Comparison of ENCODE assay signal across 6 cellular contexts in the genomic region with DNA sequence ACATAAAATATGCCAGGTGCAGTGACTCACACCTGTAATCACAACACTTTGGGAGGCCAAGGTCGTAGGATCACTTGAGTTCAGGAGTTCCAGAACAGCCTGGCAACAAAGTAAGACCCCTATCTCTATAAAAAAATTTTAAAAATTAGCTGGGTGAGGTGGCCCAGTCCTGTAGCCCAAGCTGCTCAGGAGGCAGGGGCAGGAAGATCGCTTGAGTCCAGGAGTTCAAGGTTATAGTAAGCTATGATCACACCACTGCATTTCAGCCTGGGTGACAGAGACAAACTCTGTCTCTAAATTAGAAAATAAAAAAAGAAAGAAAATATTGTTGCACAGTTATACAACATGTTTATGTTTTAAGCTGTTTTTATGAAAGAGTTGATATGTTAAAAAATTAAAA.
"Had no signal": no experiment of that assay in that cellular context is flagged by ENCODE, and none has a peak within 500 bp of the region (broad histone marks: within the 10 kb centered on the region; RNA-seq: fewer than 3 reads in every experiment).

No MANE protein-coding gene starts in this region.

- DNase-seq: GDM1, GF-D8 had no signal

- FAIRE-seq: G401.6, GM12878, GM18507, GM19239 had no signal

- H3K4me3 ChIP-seq: GM12878 had no signal
